ENCODE assay signal across 8 cellular contexts in the genomic region with DNA sequence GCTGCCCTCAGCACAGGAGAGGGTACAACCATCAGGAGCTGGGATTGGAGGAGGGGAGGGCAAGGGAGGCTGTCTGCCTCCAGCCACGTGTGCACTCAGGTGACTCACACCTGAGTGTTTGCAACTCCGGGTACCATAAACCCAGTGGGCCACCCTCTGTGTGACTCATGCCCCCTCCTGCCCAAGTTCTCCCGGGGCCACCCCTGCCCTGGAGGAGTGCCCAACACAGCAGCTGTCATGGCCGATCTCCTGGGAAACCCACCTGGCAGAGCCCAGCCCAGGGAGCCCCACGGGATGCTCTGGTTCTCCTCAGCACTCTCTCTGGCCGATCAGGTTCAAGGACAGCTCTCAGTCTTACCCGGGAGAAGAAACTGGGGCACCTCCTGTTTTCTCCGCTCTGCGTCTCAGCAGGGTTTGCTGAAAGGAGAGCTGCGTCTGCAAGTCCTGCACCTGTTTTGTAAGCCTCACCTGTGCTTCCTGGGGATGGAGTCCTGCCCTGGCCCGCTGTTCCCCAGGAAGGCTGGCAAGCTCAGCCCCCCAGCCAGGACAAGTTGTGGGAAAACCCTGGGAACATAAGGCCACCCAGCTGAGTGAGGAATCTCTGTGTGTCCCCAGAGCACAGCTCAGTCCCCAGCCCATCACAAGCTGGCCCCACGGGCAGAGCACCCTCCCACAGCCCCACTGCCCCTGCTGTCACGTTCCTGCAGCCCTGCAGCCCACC. TPM values are rescaled to one million over a fixed set of nuclear protein-coding genes. Genes with fewer than 3 reads are reported as not detected.
DNase-seq lines count a peak whose midpoint lies in the region; ATAC-seq and TF ChIP-seq lines count a peak whose summit lies in the region.

No MANE protein-coding gene starts in this region.

- POLR2A ChIA-PET in activated CD8-positive, alpha-beta T cell treated with anti-CD3 and anti-CD28 coated beads, Interleukin-2, amount 10 ng/mL, durations not matched to agents 7 days and 5 days (lab: Charles Lee): interaction anchor here (1.3 kb wide), 1 partner anchor 138 kb away, joined by 5 read pairs; a partner anchor contains a TSS

- peaks cover 6% of the 10 kb centered on the region for H3K9me3 Mint-ChIP-seq in T-helper 2 cell treated with Interferon-gamma antibody and Interleukin-4, amounts not matched to agents 5 μg/mL and 100 μg/mL, for 36 hours
- H3K9me3 Mint-ChIP-seq in activated CD8-positive, alpha-beta T cell treated with anti-CD3 and anti-CD28 coated beads, Interleukin-2, amount 10 ng/mL, durations not matched to agents 7 days and 5 days (ENCODE audit: insufficient read depth): peaks cover 5% of the 10 kb centered on the region

- CTCF ChIA-PET in activated CD8-positive, alpha-beta T cell treated with anti-CD3 and anti-CD28 coated beads, Interleukin-2, amount 10 ng/mL, durations not matched to agents 7 days and 5 days (lab: Charles Lee): interaction anchor here (0.6 to 2.5 kb wide), 30 partner anchors 9 to 341 kb away, joined by 3 to 13 read pairs (median 4); no protein-coding TSS in a partner anchor

- H3K36me3 ChIP-seq in left lung (no peaks in the 10 kb centered on the region), testis (ENCODE audit: low read depth, missing control alignments) (no peaks in the 10 kb centered on the region)

- peak overlapping the region; percentile 24 for H3K4me3 Mint-ChIP-seq in T-helper 2 cell treated with Interferon-gamma antibody and Interleukin-4, amounts not matched to agents 5 μg/mL and 100 μg/mL, for 36 hours
- no peak overlapping the region for H3K4me3 Mint-ChIP-seq in activated CD8-positive, alpha-beta T cell treated with anti-CD3 and anti-CD28 coated beads, Interleukin-2, amount 10 ng/mL, durations not matched to agents 7 days and 5 days

- H3K27ac ChIP-seq in left lung: no peak overlapping the region
- H3K27ac ChIP-seq in testis: peak overlapping the region; percentile 21 to 67

- peaks cover 0 to 11% of the 10 kb centered on the region in 2 donors for H3K4me1 ChIP-seq in left lung
- H3K4me1 ChIP-seq in testis: peaks cover 7% of the 10 kb centered on the region

- H3K9me3 ChIP-seq in left lung (no peaks in the 10 kb centered on the region), testis (no peaks in the 10 kb centered on the region)

- ATAC-seq in activated CD8-positive, alpha-beta T cell treated with anti-CD3 and anti-CD28 coated beads, Interleukin-2, amount 10 ng/mL, durations not matched to agents 7 days and 5 days: no peak
- ATAC-seq in left lung (peak; percentile 16), GM21529 (IDR thresholded peaks at IDR 0.05; ENCODE audit: unreplicated experiment) (no peak)

- no peaks in the 10 kb centered on the region for H3K27me3 ChIP-seq in left lung
- H3K27me3 ChIP-seq in testis: no peaks in the 10 kb centered on the region

- H3K4me1 Mint-ChIP-seq in T-helper 2 cell treated with Interferon-gamma antibody and Interleukin-4, amounts not matched to agents 5 μg/mL and 100 μg/mL, for 36 hours (ENCODE audit: low read depth): peaks cover 31% of the 10 kb centered on the region
- H3K4me1 Mint-ChIP-seq in activated CD8-positive, alpha-beta T cell treated with anti-CD3 and anti-CD28 coated beads, Interleukin-2, amount 10 ng/mL, durations not matched to agents 7 days and 5 days (ENCODE audit: low read depth): peaks cover 41% of the 10 kb centered on the region

- no peak for DNase-seq in T-helper 2 cell treated with Interferon-gamma antibody and Interleukin-4, amounts not matched to agents 5 μg/mL and 100 μg/mL, for 36 hours (ENCODE audit: low spot score)
- DNase-seq in T-helper 2 cell (no peak), left lung (peak in 1 of 2 donors; percentile 32), testis (no peak), kidney glomerular epithelial cell (lab: John Stamatoyannopoulos, UW) (no peak), T-helper 9 cell (no peak)
- DNase-seq in activated CD8-positive, alpha-beta T cell treated with anti-CD3 and anti-CD28 coated beads, Interleukin-2, amount 10 ng/mL, durations not matched to agents 7 days and 5 days: no peak

- WGBS in testis, 2 donors: 41 to 50% methylated on average over 4 to 8 of the region's 13 CpGs

- peaks cover 2% of the 10 kb centered on the region for H3K27me3 Mint-ChIP-seq in T-helper 2 cell treated with Interferon-gamma antibody and Interleukin-4, amounts not matched to agents 5 μg/mL and 100 μg/mL, for 36 hours (ENCODE audit: low read depth)
- H3K27me3 Mint-ChIP-seq in activated CD8-positive, alpha-beta T cell treated with anti-CD3 and anti-CD28 coated beads, Interleukin-2, amount 10 ng/mL, durations not matched to agents 7 days and 5 days (ENCODE audit: low read depth): no peaks in the 10 kb centered on the region

- intact Hi-C loops in left lung (cut with DNase I) (no loop called here), testis (cut with DNase I; ENCODE audit: low total_unique reads) (no loop called here)

- no peaks in the 10 kb centered on the region for H3K36me3 Mint-ChIP-seq in T-helper 2 cell treated with Interferon-gamma antibody and Interleukin-4, amounts not matched to agents 5 μg/mL and 100 μg/mL, for 36 hours (ENCODE audit: low read depth)
- H3K36me3 Mint-ChIP-seq in activated CD8-positive, alpha-beta T cell treated with anti-CD3 and anti-CD28 coated beads, Interleukin-2, amount 10 ng/mL, durations not matched to agents 7 days and 5 days (ENCODE audit: low read depth): peaks cover 4% of the 10 kb centered on the region

- H3K4me3 ChIP-seq in left lung (no peak overlapping the region), testis (peak overlapping the region in 1 of 2 donors; percentile 24)

- TF ChIP-seq CTCF in left lung (IDR thresholded peaks at IDR 0.05): no peak
- TF ChIP-seq CTCF in testis (IDR thresholded peaks at IDR 0.05): no peak

- H3K27ac Mint-ChIP-seq in T-helper 2 cell treated with Interferon-gamma antibody and Interleukin-4, amounts not matched to agents 5 μg/mL and 100 μg/mL, for 36 hours: no peak overlapping the region
- peak overlapping the region; percentile 6 for H3K27ac Mint-ChIP-seq in activated CD8-positive, alpha-beta T cell treated with anti-CD3 and anti-CD28 coated beads, Interleukin-2, amount 10 ng/mL, durations not matched to agents 7 days and 5 days

- TF ChIP-seq POLR2A in testis (IDR thresholded peaks at IDR 0.05): no peak

RNA-seq across cellular contexts. Expression of a gene that starts 44.0 kb away (rescaled TPM):
- 10 to 100 TPM; 70.2 to 71.9 TPM for total RNA-seq in activated CD8-positive, alpha-beta T cell treated with anti-CD3 and anti-CD28 coated beads, Interleukin-2, amount 10 ng/mL, durations not matched to agents 7 days and 5 days
- total RNA-seq in left lung: 10 to 100 TPM; 48.5 to 58.9 TPM
- 10 to 100 TPM; 72.8 to 77.8 TPM for total RNA-seq in testis
- polyA plus RNA-seq in testis (ENCODE audit: insufficient read depth, low read depth, low replicate concordance): 68.3 TPM

Comparison
In these comparisons a context has a peak if more than half of its experiments do, and no peak if none do; other contexts are left out.
1. H3K27ac ChIP-seq: peak in testis (2 of 2); none in left lung (0 of 2).